ENCODE assay signal across 11 cellular contexts in the genomic region with DNA sequence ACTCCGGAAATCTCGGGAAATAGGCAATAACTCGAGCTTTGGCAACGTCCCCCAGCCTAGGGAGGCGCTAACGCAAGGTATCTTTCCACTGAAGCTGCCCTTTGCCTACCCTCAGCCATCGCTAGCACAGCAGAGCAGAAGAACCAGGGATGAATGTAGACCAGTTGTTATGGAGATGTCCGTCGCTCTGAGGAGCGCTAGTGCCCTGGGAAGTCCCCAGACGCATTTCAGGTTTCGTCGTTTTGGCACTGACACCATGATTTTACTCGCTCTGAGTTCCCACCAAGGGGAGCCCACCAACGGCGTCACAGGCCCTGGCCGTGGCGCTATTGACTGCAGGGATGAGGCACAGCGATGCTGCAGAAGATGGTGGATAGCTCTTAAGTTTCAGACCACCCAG. TPM values are rescaled to one million over a fixed set of nuclear protein-coding genes. Genes with fewer than 3 reads are reported as not detected.
DNase-seq lines count a peak whose midpoint lies in the region; ATAC-seq and TF ChIP-seq lines count a peak whose summit lies in the region.
"Had no signal": no experiment of that assay in that cellular context is flagged by ENCODE, and none has a peak within 500 bp of the region (broad histone marks: within the 10 kb centered on the region; RNA-seq: fewer than 3 reads in every experiment).

No MANE protein-coding gene starts in this region.

- no peak overlapping the region for H2AK5ac ChIP-seq in H9 (ENCODE audit: insufficient read length, low read length)

- WGBS in H9 (ENCODE audit: extremely low coverage, insufficient read length, low lambda C conversion rate): no CpG with 5 or more reads among the region's 19 CpGs
- 1 to 2% methylated on average over 15 to 18 of the region's 19 CpGs for WGBS in mesodermal cell (ENCODE audit: insufficient coverage in 2 of 2), 2 experiments
- 1 to 2% methylated on average over 18 to 19 of the region's 19 CpGs for WGBS in thyroid gland, 2 donors

- H3T11ph ChIP-seq in H9 (ENCODE audit: low read length): no peak overlapping the region

- H2BK15ac ChIP-seq in H9 (ENCODE audit: low read depth, low read length): no peak overlapping the region

- H2BK20ac ChIP-seq in H9 (ENCODE audit: low read depth, low read length, poor library complexity, severe bottlenecking): peak overlapping the region; percentile 76

- H3K56ac ChIP-seq in H9 (ENCODE audit: insufficient read length, low read depth, low read length): no peak overlapping the region

- no peak overlapping the region for H4K91ac ChIP-seq in H9 (ENCODE audit: insufficient read length, low read depth, low read length)

- H2BK5ac ChIP-seq in H9 (ENCODE audit: insufficient read length, low read length): no peak overlapping the region

- H3K18ac ChIP-seq in H9 (ENCODE audit: insufficient read length, low read depth, low read length): peak overlapping the region; percentile 60

- H3K79me1 ChIP-seq in H9 (ENCODE audit: insufficient read depth, low read depth, low read length, poor library complexity, severe bottlenecking): no peaks in the 10 kb centered on the region

- no peaks in the 10 kb centered on the region for H4K20me1 ChIP-seq in H9 (ENCODE audit: control insufficient read depth, insufficient read depth, insufficient read length)

- H3K4me2 ChIP-seq in H9 (ENCODE audit: insufficient read depth, insufficient read length, low read length): peak overlapping the region; percentile 94

- H3K36me3 ChIP-seq in mesodermal cell (ENCODE audit: control insufficient read depth, insufficient read depth, low read length) (no peaks in the 10 kb centered on the region), thyroid gland (no peaks in the 10 kb centered on the region)
- H3K36me3 ChIP-seq: neutrophil had no signal

- TF ChIP-seq POLR2A in thyroid gland (IDR thresholded peaks at IDR 0.05): no peak

- no peak overlapping the region for H3K27ac ChIP-seq in H9 (ENCODE audit: insufficient read length, low read depth, low read length)
- no peak overlapping the region for H3K27ac ChIP-seq in mesodermal cell (ENCODE audit: low read depth, low read length, severe bottlenecking)
- H3K27ac ChIP-seq in thyroid gland: no peak overlapping the region
- H3K27ac ChIP-seq: neutrophil had no signal

- H2AFZ ChIP-seq in H9 (ENCODE audit: low read length): peak overlapping the region; percentile 49

- peaks cover 27 to 32% of the 10 kb centered on the region in 2 experiments for H3K4me1 Mint-ChIP-seq in H9
- peaks cover 9% of the 10 kb centered on the region for H3K4me1 Mint-ChIP-seq in activated T-cell treated with anti-CD3 and anti-CD28 coated beads, Interleukin-2, amount 50 U/mL, for 72 hours (ENCODE audit: low read depth)

- H3K9ac ChIP-seq in H9 (ENCODE audit: extremely low read depth, insufficient read length, low read length): peak overlapping the region; percentile 32

- H3K27me3 ChIP-seq in H9 (ENCODE audit: insufficient read depth, low read length) (peaks cover 19% of the 10 kb centered on the region; the same call in 1 of the 2 replicates), thyroid gland (peaks cover 20% of the 10 kb centered on the region)

- TF ChIP-seq CTCF in AG10803 (conservative IDR thresholded peaks at IDR 0.05; ENCODE audit: low read length) (peak; percentile 13), H9 (conservative IDR thresholded peaks at IDR 0.05) (no peak; the same call in 2 of the 3 replicates), thyroid gland (IDR thresholded peaks at IDR 0.05) (no peak)

- H3K4me3 ChIP-seq in AG10803 (ENCODE audit: low read length) (peak overlapping the region; percentile 74), mesodermal cell (ENCODE audit: extremely low read depth, insufficient read depth, low read length, poor library complexity, severe bottlenecking) (peak overlapping the region; percentile 52), thyroid gland (replicated peaks in 1 of 3) (no peak overlapping the region)

- H3K4ac ChIP-seq in H9 (ENCODE audit: low read depth, low read length): no peak overlapping the region

- H3K4me3 Mint-ChIP-seq in H9: peak overlapping the region; percentile 76 to 96
- H3K4me3 Mint-ChIP-seq in activated T-cell treated with anti-CD3 and anti-CD28 coated beads, Interleukin-2, amount 50 U/mL, for 72 hours: no peak overlapping the region

- H3K23me2 ChIP-seq in H9 (ENCODE audit: insufficient read length, low read depth, low read length, poor library complexity, severe bottlenecking): peaks cover 35% of the 10 kb centered on the region

- ATAC-seq in activated T-cell treated with anti-CD3 and anti-CD28 coated beads, Interleukin-2, amount 50 U/mL, for 72 hours (replicated peaks in 1 of 2): no peak

- no peak overlapping the region; a peak in 1 of 7 replicates for H3K27ac Mint-ChIP-seq in H9
- H3K27ac Mint-ChIP-seq in activated T-cell treated with anti-CD3 and anti-CD28 coated beads, Interleukin-2, amount 50 U/mL, for 72 hours: no peak overlapping the region

- peak; percentile 24 for DNase-seq in AG10803 (ENCODE audit: low read depth)
- peak; percentile 68 for DNase-seq in H9
- peak; percentile 60 for DNase-seq in cerebellar cortex (ENCODE audit: low spot score)
- DNase-seq in activated T-cell treated with anti-CD3 and anti-CD28 coated beads, Interleukin-2, amount 50 U/mL, for 72 hours: no peak
- DNase-seq in SIG-M5 (lab: John Stamatoyannopoulos, UW): no peak
- no peak for DNase-seq in thyroid gland
- DNase-seq in stimulated activated CD4-positive, alpha-beta T cell treated with anti-CD3 and anti-CD28 coated beads, Interleukin-2, amount 100 ng/mL, for 24 hours: no peak
- DNase-seq: NCI-H2227 treated with DMSO at 0.1 percent for 48 hours had no signal

- no peak overlapping the region for H2BK12ac ChIP-seq in H9 (ENCODE audit: insufficient read length, low read depth, low read length)

- H4K5ac ChIP-seq in H9 (ENCODE audit: insufficient read length, low read depth, low read length): no peak overlapping the region

- no peak overlapping the region for H2BK120ac ChIP-seq in H9 (ENCODE audit: low read depth, low read length, poor library complexity, severe bottlenecking)

- peaks cover 0 to 3% of the 10 kb centered on the region in 2 experiments; a peak in 1 of 5 replicates for H3K9me3 Mint-ChIP-seq in H9
- peaks cover 3 to 11% of the 10 kb centered on the region in 2 donors for H3K9me3 Mint-ChIP-seq in activated T-cell treated with anti-CD3 and anti-CD28 coated beads, Interleukin-2, amount 50 U/mL, for 72 hours

- no peak overlapping the region for H3K23ac ChIP-seq in H9 (ENCODE audit: insufficient read length, low read depth, low read length)

- H3K79me2 ChIP-seq in H9 (ENCODE audit: insufficient read depth, low read length): no peaks in the 10 kb centered on the region

- H3K36me3 Mint-ChIP-seq in H9 (ENCODE audit: insufficient read depth in 1 of 3, low read depth in 3 of 3): no peaks in the 10 kb centered on the region; a peak in 1 of 7 replicates
- H3K36me3 Mint-ChIP-seq in activated T-cell treated with anti-CD3 and anti-CD28 coated beads, Interleukin-2, amount 50 U/mL, for 72 hours (ENCODE audit: insufficient read depth in 2 of 2): peaks cover 3 to 14% of the 10 kb centered on the region in 2 donors

- peaks cover 81% of the 10 kb centered on the region for H3K27me3 Mint-ChIP-seq in H9 (ENCODE audit: low read depth)
- H3K27me3 Mint-ChIP-seq in activated T-cell treated with anti-CD3 and anti-CD28 coated beads, Interleukin-2, amount 50 U/mL, for 72 hours (ENCODE audit: low read depth): peaks cover 59% of the 10 kb centered on the region

- H3K14ac ChIP-seq in H9 (ENCODE audit: insufficient read depth, low read length): peak overlapping the region; percentile 72; the same call in 1 of the 2 replicates

- intact Hi-C loops in thyroid gland (cut with DNase I): no loop called here

- H3K9me3 ChIP-seq in H9 (ENCODE audit: control insufficient read depth, low read depth, low read length): no peaks in the 10 kb centered on the region
- no peaks in the 10 kb centered on the region for H3K9me3 ChIP-seq in mesodermal cell (ENCODE audit: control insufficient read depth, low read length)
- H3K9me3 ChIP-seq in thyroid gland: no peaks in the 10 kb centered on the region

- H3K4me1 ChIP-seq in H9 (ENCODE audit: insufficient read depth, low read length): no peaks in the 10 kb centered on the region; the same call in 1 of the 2 replicates
- peaks cover 7% of the 10 kb centered on the region for H3K4me1 ChIP-seq in mesodermal cell (ENCODE audit: control insufficient read depth, insufficient read depth, low read length, poor library complexity, severe bottlenecking)
- H3K4me1 ChIP-seq in thyroid gland: peaks cover 26 to 27% of the 10 kb centered on the region in 2 donors

- no peak overlapping the region for H4K8ac ChIP-seq in H9 (replicated peaks; ENCODE audit: insufficient read length, low read depth, low read length)

RNA-seq across cellular contexts. Expression of gene BDNF, which starts 22.7 kb away (rescaled TPM):
- total RNA-seq in H9 (2021) (2.6 and 2.7 TPM in 2 replicates), thyroid gland (1 to 10 TPM in 2 of 4 donors, under 1 TPM in 2; 0.54 to 4.7 (median 1.1) TPM)
- 1.7 TPM for polyA plus RNA-seq in mesodermal cell (2013, experiment 1 of 2)
- polyA plus RNA-seq in mesodermal cell (2013, experiment 2 of 2): 1.4 TPM
- total RNA-seq in activated T-cell treated with anti-CD3 and anti-CD28 coated beads, Interleukin-2, amount 50 U/mL, for 72 hours: not detected
- total RNA-seq: T-helper 1 cell treated with Interleukin-12 subunit alpha and Interleukin-12 subunit beta and Interleukin-4 antibody, amounts not matched to agents 30 ng/mL and 1 ng/mL, for 36 hours had no signal

Comparison
In these comparisons a context has a peak if more than half of its experiments do, and no peak if none do; other contexts are left out.
1. DNase-seq: peak in AG10803 (single experiment), H9 (single experiment) and cerebellar cortex (single experiment); none in activated T-cell treated with anti-CD3 and anti-CD28 coated beads, Interleukin-2, amount 50 U/mL, for 72 hours (0 of 2), SIG-M5 (single experiment), thyroid gland (0 of 2) and stimulated activated CD4-positive, alpha-beta T cell treated with anti-CD3 and anti-CD28 coated beads, Interleukin-2, amount 100 ng/mL, for 24 hours (0 of 2).
2. H3K4me3 ChIP-seq: peak in AG10803 (single experiment) and mesodermal cell (single experiment); none in thyroid gland (0 of 3).
3. H3K4me3 Mint-ChIP-seq: peak in H9 (2 of 2); none in activated T-cell treated with anti-CD3 and anti-CD28 coated beads, Interleukin-2, amount 50 U/mL, for 72 hours (0 of 2).